Comparison of ENCODE assay signal across 30 cellular contexts in genomic region chr18:6054443-6054842, GRCh38.
DNase-seq lines count a peak whose midpoint lies in the region; ATAC-seq and TF ChIP-seq lines count a peak whose summit lies in the region.
"Had no signal": no experiment of that assay in that cellular context is flagged by ENCODE, and none has a peak within 500 bp of the region (broad histone marks: within the 10 kb centered on the region; RNA-seq: fewer than 3 reads in every experiment).

No MANE protein-coding gene starts in this region.

- H3K9me3 Mint-ChIP-seq in activated T-helper 1 cell treated with anti-CD3 and anti-CD28 coated beads, Interleukin-12 subunit alpha, Interleukin-12 subunit beta, Interleukin-2, Interleukin-4 antibody, amounts not matched to agents 30 ng/mL and 10 ng/mL and 1 ng/mL, durations not matched to agents 14 hours and 24 hours and 36 hours, result no peaks in the 10 kb centered on the region

- H3K27me3 ChIP-seq in right atrium auricular region, result no peaks in the 10 kb centered on the region
- H3K27me3 ChIP-seq: ascending aorta, right lobe of liver, uterus had no signal

- TF ChIP-seq CTCF in right atrium auricular region (IDR thresholded peaks at IDR 0.05), result no peak
- no peak for TF ChIP-seq CTCF in fibroblast of villous mesenchyme (IDR thresholded peaks at IDR 0.05; ENCODE audit: insufficient read depth, low read depth, low read length)
- TF ChIP-seq CTCF in coronary artery (IDR thresholded peaks at IDR 0.05), result no peak

- no peaks in the 10 kb centered on the region for H3K9me3 ChIP-seq in right atrium auricular region
- H3K9me3 ChIP-seq: ascending aorta, right lobe of liver, thoracic aorta, uterus had no signal

- H3K4me1 ChIP-seq in right atrium auricular region, result peaks cover 0 to 36% of the 10 kb centered on the region in 2 donors
- H3K4me1 ChIP-seq: ascending aorta, uterus had no signal

- H3K4me1 Mint-ChIP-seq in activated T-helper 1 cell treated with anti-CD3 and anti-CD28 coated beads, Interleukin-12 subunit alpha, Interleukin-12 subunit beta, Interleukin-2, Interleukin-4 antibody, amounts not matched to agents 30 ng/mL and 10 ng/mL and 1 ng/mL, durations not matched to agents 14 hours and 24 hours and 36 hours (ENCODE audit: low read depth), result peaks cover 3% of the 10 kb centered on the region
- H3K4me1 Mint-ChIP-seq: CD4-positive, CD25-positive, alpha-beta regulatory T cell had no signal

- H3K4me3 ChIP-seq in right atrium auricular region (no peak overlapping the region), fibroblast of villous mesenchyme (ENCODE audit: low read depth, low read length) (no peak overlapping the region), coronary artery (no peak overlapping the region)
- H3K4me3 ChIP-seq: ascending aorta, right lobe of liver, thoracic aorta, uterus had no signal

- no peaks in the 10 kb centered on the region for H3K36me3 Mint-ChIP-seq in activated T-helper 1 cell treated with anti-CD3 and anti-CD28 coated beads, Interleukin-12 subunit alpha, Interleukin-12 subunit beta, Interleukin-2, Interleukin-4 antibody, amounts not matched to agents 30 ng/mL and 10 ng/mL and 1 ng/mL, durations not matched to agents 14 hours and 24 hours and 36 hours (ENCODE audit: low read depth)
- H3K36me3 Mint-ChIP-seq: activated naive CD8-positive, alpha-beta T cell treated with anti-CD3 and anti-CD28 coated beads for 36 hours; CD4-positive, CD25-positive, alpha-beta regulatory T cell had no signal

- no peak overlapping the region for H3K27ac Mint-ChIP-seq in activated T-helper 1 cell treated with anti-CD3 and anti-CD28 coated beads, Interleukin-12 subunit alpha, Interleukin-12 subunit beta, Interleukin-2, Interleukin-4 antibody, amounts not matched to agents 30 ng/mL and 10 ng/mL and 1 ng/mL, durations not matched to agents 14 hours and 24 hours and 36 hours
- H3K27ac Mint-ChIP-seq: activated naive CD8-positive, alpha-beta T cell treated with anti-CD3 and anti-CD28 coated beads for 36 hours; effector memory CD8-positive, alpha-beta T cell had no signal

- no peaks in the 10 kb centered on the region for H3K27me3 Mint-ChIP-seq in activated T-helper 1 cell treated with anti-CD3 and anti-CD28 coated beads, Interleukin-12 subunit alpha, Interleukin-12 subunit beta, Interleukin-2, Interleukin-4 antibody, amounts not matched to agents 30 ng/mL and 10 ng/mL and 1 ng/mL, durations not matched to agents 14 hours and 24 hours and 36 hours (ENCODE audit: insufficient read depth)
- H3K27me3 Mint-ChIP-seq: activated naive CD8-positive, alpha-beta T cell treated with anti-CD3 and anti-CD28 coated beads for 36 hours; CD4-positive, CD25-positive, alpha-beta regulatory T cell; effector memory CD8-positive, alpha-beta T cell; stimulated activated naive CD8-positive, alpha-beta T cell treated with anti-CD3 and anti-CD28 coated beads, Interleukin-15, amount 100 ng/mL, for 72 hours had no signal

- H3K4me3 Mint-ChIP-seq in activated T-helper 1 cell treated with anti-CD3 and anti-CD28 coated beads, Interleukin-12 subunit alpha, Interleukin-12 subunit beta, Interleukin-2, Interleukin-4 antibody, amounts not matched to agents 30 ng/mL and 10 ng/mL and 1 ng/mL, durations not matched to agents 14 hours and 24 hours and 36 hours, result no peak overlapping the region
- H3K4me3 Mint-ChIP-seq: activated naive CD8-positive, alpha-beta T cell treated with anti-CD3 and anti-CD28 coated beads for 36 hours; CD4-positive, CD25-positive, alpha-beta regulatory T cell; effector memory CD8-positive, alpha-beta T cell; stimulated activated naive CD8-positive, alpha-beta T cell treated with anti-CD3 and anti-CD28 coated beads, Interleukin-15, amount 100 ng/mL, for 72 hours had no signal

- H3K27ac ChIP-seq in right atrium auricular region (peak overlapping the region; percentile 52 to 87), coronary artery (no peak overlapping the region)
- H3K27ac ChIP-seq: ascending aorta, HL-60, thoracic aorta, uterus had no signal

- DNase-seq in right atrium auricular region (ENCODE audit: low spot score) (no peak), Right ventricle myocardium inferior (ENCODE audit: missing footprints) (no peak), NCI-H345 (lab: John Stamatoyannopoulos, UW) (peak; percentile 80), fibroblast of villous mesenchyme (ENCODE audit: low read depth) (peak; percentile 12), coronary artery (ENCODE audit: low spot score) (no peak), NCI-H69 (lab: John Stamatoyannopoulos, UW) (no peak), DMS153 treated with DMSO at 0.1 percent for 48 hours (lab: John Stamatoyannopoulos, UW; ENCODE audit: unreplicated experiment) (no peak)
- DNase-seq in activated T-helper 1 cell treated with anti-CD3 and anti-CD28 coated beads, Interleukin-12 subunit alpha, Interleukin-12 subunit beta, Interleukin-2, Interleukin-4 antibody, amounts not matched to agents 30 ng/mL and 10 ng/mL and 1 ng/mL, durations not matched to agents 14 hours and 24 hours and 36 hours (ENCODE audit: low spot score), result no peak
- DNase-seq: activated CD4-positive, alpha-beta T cell treated with anti-CD3 and anti-CD28 coated beads for 48 hours; activated gamma-delta T cell; activated naive CD8-positive, alpha-beta T cell treated with anti-CD3 and anti-CD28 coated beads for 36 hours; activated T-cell treated with anti-CD3 and anti-CD28 coated beads, Interleukin-2, amount 50 U/mL, for 1 hour; AML-193; caudate nucleus; CD4-positive, CD25-positive, alpha-beta regulatory T cell; effector memory CD8-positive, alpha-beta T cell; erythroblast; mesenchymal stem cell; NCI-H1436; NCI-H526; right lobe of liver; SHP77 treated with DMSO at 0.1 percent for 48 hours; stimulated activated naive CD8-positive, alpha-beta T cell treated with anti-CD3 and anti-CD28 coated beads, Interleukin-15, amount 100 ng/mL, for 72 hours; SW 1271; T1000; uterus had no signal

- no peak for ATAC-seq in Right ventricle myocardium inferior
- ATAC-seq: effector memory CD8-positive, alpha-beta T cell; left lobe of liver; right lobe of liver; stimulated activated naive CD8-positive, alpha-beta T cell treated with anti-CD3 and anti-CD28 coated beads, Interleukin-15, amount 100 ng/mL, for 72 hours had no signal

- H3K36me3 ChIP-seq in right atrium auricular region, result no peaks in the 10 kb centered on the region
- H3K36me3 ChIP-seq: ascending aorta, right lobe of liver, thoracic aorta, uterus had no signal

- intact Hi-C loops in Right ventricle myocardium inferior (cut with DNase I), result no loop called here
- intact Hi-C loops in activated T-helper 1 cell treated with anti-CD3 and anti-CD28 coated beads, Interleukin-12 subunit alpha, Interleukin-12 subunit beta, Interleukin-2, Interleukin-4 antibody, amounts not matched to agents 30 ng/mL and 10 ng/mL and 1 ng/mL, durations not matched to agents 14 hours and 24 hours and 36 hours (cut with micrococcal nuclease), result no loop called here

Comparison
In these comparisons a context has a peak if more than half of its experiments do, and no peak if none do; other contexts are left out.
1. DNase-seq: peak in NCI-H345 (single experiment) and fibroblast of villous mesenchyme (single experiment); none in right atrium auricular region (single experiment), Right ventricle myocardium inferior (single experiment), coronary artery (single experiment), NCI-H69 (single experiment), DMS153 treated with DMSO at 0.1 percent for 48 hours (single experiment) and activated T-helper 1 cell treated with anti-CD3 and anti-CD28 coated beads, Interleukin-12 subunit alpha, Interleukin-12 subunit beta, Interleukin-2, Interleukin-4 antibody, amounts not matched to agents 30 ng/mL and 10 ng/mL and 1 ng/mL, durations not matched to agents 14 hours and 24 hours and 36 hours (single experiment).
2. H3K27ac ChIP-seq: peak in right atrium auricular region (2 of 2); none in coronary artery (0 of 2).